9 cellular contexts compared by ENCODE assay signal in the genomic region with DNA sequence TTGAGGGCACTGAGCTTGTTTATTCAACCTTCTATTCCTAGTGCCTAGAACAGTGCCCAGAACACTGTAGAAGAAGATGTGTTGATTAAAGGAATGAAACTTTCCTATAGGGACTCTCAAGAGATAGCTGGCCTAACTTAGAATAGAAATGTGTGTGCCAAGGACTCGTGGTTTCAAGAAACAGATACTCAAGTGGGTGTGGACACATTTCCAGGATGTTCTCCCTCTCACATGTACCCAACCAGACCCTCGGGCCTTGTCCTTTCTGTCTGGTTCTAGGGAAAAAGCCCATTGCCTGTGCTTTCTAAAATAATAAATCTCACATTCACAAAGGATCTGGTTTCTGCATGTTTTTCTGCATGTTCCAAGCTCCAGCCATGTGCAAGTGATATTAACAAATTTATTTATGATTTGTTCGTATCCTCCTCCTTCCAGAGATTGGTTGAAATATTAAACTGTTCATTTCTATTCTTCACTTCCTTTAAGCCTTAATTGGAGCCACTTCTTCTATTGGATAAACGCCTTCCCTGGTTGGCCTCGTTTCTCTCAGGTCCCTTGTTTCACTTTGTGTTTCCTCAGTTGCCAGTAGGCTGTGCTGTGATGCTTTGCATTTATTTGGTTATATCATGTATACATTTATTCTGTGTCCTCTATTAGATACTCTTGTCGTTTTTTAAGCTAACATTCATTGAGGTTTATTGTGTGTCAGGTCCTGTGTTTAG.
DNase-seq lines count a peak whose midpoint lies in the region; ATAC-seq and TF ChIP-seq lines count a peak whose summit lies in the region.
"Had no signal": no experiment of that assay in that cellular context is flagged by ENCODE, and none has a peak within 500 bp of the region (broad histone marks: within the 10 kb centered on the region; RNA-seq: fewer than 3 reads in every experiment).

No MANE protein-coding gene starts in this region.

- peaks cover 7% of the 10 kb centered on the region for H3K27me3 Mint-ChIP-seq in T-helper 2 cell treated with Interferon-gamma antibody and Interleukin-4, amounts not matched to agents 5 μg/mL and 100 μg/mL, for 36 hours (ENCODE audit: low read depth)
- H3K27me3 Mint-ChIP-seq in endodermal cell (ENCODE audit: insufficient read depth) = no peaks in the 10 kb centered on the region

- H3K4me1 ChIP-seq in endodermal cell (ENCODE audit: control insufficient read depth, insufficient read depth, low read length) = peaks cover 3% of the 10 kb centered on the region

- peak; percentile 15 for DNase-seq in Caki2 (ENCODE audit: low read depth)
- no peak for DNase-seq in T-helper 2 cell treated with Interferon-gamma antibody and Interleukin-4, amounts not matched to agents 5 μg/mL and 100 μg/mL, for 36 hours (ENCODE audit: low spot score)
- DNase-seq in endodermal cell = no peak
- peak; percentile 49 for DNase-seq in mucosa of gallbladder (ENCODE audit: low spot score)
- no peak for DNase-seq in cortex of kidney (lab: John Stamatoyannopoulos, UW)
- DNase-seq in GOT3 (lab: John Stamatoyannopoulos, UW) = no peak

- no peak overlapping the region for H3K9ac ChIP-seq in endodermal cell (ENCODE audit: extremely low read depth, low read length, poor library complexity, severe bottlenecking)

- no peak overlapping the region for H3K27ac ChIP-seq in endodermal cell (ENCODE audit: low read depth, low read length)
- H3K27ac ChIP-seq: SJCRH30 had no signal

- peak; percentile 68 for TF ChIP-seq RAD21 in Ishikawa (IDR thresholded peaks at IDR 0.05; ENCODE audit: low read depth)

- no peak for ATAC-seq in HG03457 (IDR thresholded peaks at IDR 0.05; ENCODE audit: unreplicated experiment)

- H3K27ac Mint-ChIP-seq in T-helper 2 cell treated with Interferon-gamma antibody and Interleukin-4, amounts not matched to agents 5 μg/mL and 100 μg/mL, for 36 hours = peak overlapping the region; percentile 10
- H3K27ac Mint-ChIP-seq in endodermal cell = no peak overlapping the region

- no peaks in the 10 kb centered on the region for H3K9me3 ChIP-seq in endodermal cell (ENCODE audit: control insufficient read depth, low read length)
- H3K9me3 ChIP-seq: SJCRH30 had no signal

- H3K4me3 ChIP-seq in endodermal cell (ENCODE audit: low read length) = no peak overlapping the region
- H3K4me3 ChIP-seq: SJCRH30 had no signal

- no peak for TF ChIP-seq EP300 in Ishikawa (IDR thresholded peaks at IDR 0.05; ENCODE audit: borderline replicate concordance)

- H3K4me1 Mint-ChIP-seq in T-helper 2 cell treated with Interferon-gamma antibody and Interleukin-4, amounts not matched to agents 5 μg/mL and 100 μg/mL, for 36 hours (ENCODE audit: low read depth) = peaks cover 26% of the 10 kb centered on the region
- peaks cover 18% of the 10 kb centered on the region for H3K4me1 Mint-ChIP-seq in endodermal cell

- 83 to 86% methylated on average over 1 to 6 of the region's 6 CpGs for WGBS in endodermal cell (ENCODE audit: insufficient coverage in 1 of 2, insufficient read length in 1 of 2), 2 experiments

- H3K4me3 Mint-ChIP-seq in T-helper 2 cell treated with Interferon-gamma antibody and Interleukin-4, amounts not matched to agents 5 μg/mL and 100 μg/mL, for 36 hours = peak overlapping the region; percentile 11
- H3K4me3 Mint-ChIP-seq in endodermal cell = no peak overlapping the region

- H3K9me3 Mint-ChIP-seq in T-helper 2 cell treated with Interferon-gamma antibody and Interleukin-4, amounts not matched to agents 5 μg/mL and 100 μg/mL, for 36 hours = no peaks in the 10 kb centered on the region
- H3K9me3 Mint-ChIP-seq in endodermal cell = no peaks in the 10 kb centered on the region

- H3K36me3 Mint-ChIP-seq in T-helper 2 cell treated with Interferon-gamma antibody and Interleukin-4, amounts not matched to agents 5 μg/mL and 100 μg/mL, for 36 hours (ENCODE audit: low read depth) = no peaks in the 10 kb centered on the region
- no peaks in the 10 kb centered on the region for H3K36me3 Mint-ChIP-seq in endodermal cell (ENCODE audit: low read depth)

- H3K27me3 ChIP-seq in endodermal cell (ENCODE audit: control insufficient read depth, insufficient read depth, low read length, poor library complexity, severe bottlenecking) = no peaks in the 10 kb centered on the region
- H3K27me3 ChIP-seq: SJCRH30 had no signal

- peak; percentile 77 for TF ChIP-seq CTCF in endodermal cell (conservative IDR thresholded peaks at IDR 0.05)

- in situ Hi-C loops in Caki2 (cut with HindIII; ENCODE audit: low pct_unique_long_range_greater_than_20kb, low sequenced_read_pairs) = no loop called here

- no peaks in the 10 kb centered on the region for H3K36me3 ChIP-seq in endodermal cell (ENCODE audit: control insufficient read depth, insufficient read depth, low read length)
- H3K36me3 ChIP-seq: SJCRH30 had no signal

TF ChIP-seq in Ishikawa, 13 proteins besides CTCF, POLR2A, EP300 and RAD21:
- no peak for TF ChIP-seq FOXM1 (IDR thresholded peaks at IDR 0.05; ENCODE audit: borderline replicate concordance, low read depth)
- TF ChIP-seq TAF1 (IDR thresholded peaks at IDR 0.05; ENCODE audit: low read depth) = no peak
- TF ChIP-seq MAX (IDR thresholded peaks at IDR 0.05) = no peak
- no peak for TF ChIP-seq TCF12 (IDR thresholded peaks at IDR 0.05; ENCODE audit: low read depth)
- no peak for TF ChIP-seq CEBPB (IDR thresholded peaks at IDR 0.05)
- TF ChIP-seq, protein P1, sequence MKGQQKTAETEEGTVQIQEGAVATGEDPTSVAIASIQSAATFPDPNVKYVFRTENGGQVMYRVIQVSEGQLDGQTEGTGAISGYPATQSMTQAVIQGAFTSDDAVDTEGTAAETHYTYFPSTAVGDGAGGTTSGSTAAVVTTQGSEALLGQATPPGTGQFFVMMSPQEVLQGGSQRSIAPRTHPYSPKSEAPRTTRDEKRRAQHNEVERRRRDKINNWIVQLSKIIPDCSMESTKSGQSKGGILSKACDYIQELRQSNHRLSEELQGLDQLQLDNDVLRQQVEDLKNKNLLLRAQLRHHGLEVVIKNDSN (IDR thresholded peaks at IDR 0.05) = no peak
- TF ChIP-seq ZBTB7A (IDR thresholded peaks at IDR 0.05; ENCODE audit: low read depth) = no peak
- TF ChIP-seq, protein P2, sequence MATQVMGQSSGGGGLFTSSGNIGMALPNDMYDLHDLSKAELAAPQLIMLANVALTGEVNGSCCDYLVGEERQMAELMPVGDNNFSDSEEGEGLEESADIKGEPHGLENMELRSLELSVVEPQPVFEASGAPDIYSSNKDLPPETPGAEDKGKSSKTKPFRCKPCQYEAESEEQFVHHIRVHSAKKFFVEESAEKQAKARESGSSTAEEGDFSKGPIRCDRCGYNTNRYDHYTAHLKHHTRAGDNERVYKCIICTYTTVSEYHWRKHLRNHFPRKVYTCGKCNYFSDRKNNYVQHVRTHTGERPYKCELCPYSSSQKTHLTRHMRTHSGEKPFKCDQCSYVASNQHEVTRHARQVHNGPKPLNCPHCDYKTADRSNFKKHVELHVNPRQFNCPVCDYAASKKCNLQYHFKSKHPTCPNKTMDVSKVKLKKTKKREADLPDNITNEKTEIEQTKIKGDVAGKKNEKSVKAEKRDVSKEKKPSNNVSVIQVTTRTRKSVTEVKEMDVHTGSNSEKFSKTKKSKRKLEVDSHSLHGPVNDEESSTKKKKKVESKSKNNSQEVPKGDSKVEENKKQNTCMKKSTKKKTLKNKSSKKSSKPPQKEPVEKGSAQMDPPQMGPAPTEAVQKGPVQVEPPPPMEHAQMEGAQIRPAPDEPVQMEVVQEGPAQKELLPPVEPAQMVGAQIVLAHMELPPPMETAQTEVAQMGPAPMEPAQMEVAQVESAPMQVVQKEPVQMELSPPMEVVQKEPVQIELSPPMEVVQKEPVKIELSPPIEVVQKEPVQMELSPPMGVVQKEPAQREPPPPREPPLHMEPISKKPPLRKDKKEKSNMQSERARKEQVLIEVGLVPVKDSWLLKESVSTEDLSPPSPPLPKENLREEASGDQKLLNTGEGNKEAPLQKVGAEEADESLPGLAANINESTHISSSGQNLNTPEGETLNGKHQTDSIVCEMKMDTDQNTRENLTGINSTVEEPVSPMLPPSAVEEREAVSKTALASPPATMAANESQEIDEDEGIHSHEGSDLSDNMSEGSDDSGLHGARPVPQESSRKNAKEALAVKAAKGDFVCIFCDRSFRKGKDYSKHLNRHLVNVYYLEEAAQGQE (IDR thresholded peaks at IDR 0.05; ENCODE audit: low read depth) = no peak
- TF ChIP-seq YY1 (IDR thresholded peaks at IDR 0.05; ENCODE audit: low read depth) = no peak
- TF ChIP-seq CREB1 (IDR thresholded peaks at IDR 0.05; ENCODE audit: low read depth) = no peak
- no peak for TF ChIP-seq EGR1 (IDR thresholded peaks at IDR 0.05)
- no peak for TF ChIP-seq NFIC (IDR thresholded peaks at IDR 0.05)

Comparison
In these comparisons a context has a peak if more than half of its experiments do, and no peak if none do; other contexts are left out.
1. DNase-seq: peak in Caki2 (single experiment) and mucosa of gallbladder (single experiment); none in T-helper 2 cell treated with Interferon-gamma antibody and Interleukin-4, amounts not matched to agents 5 μg/mL and 100 μg/mL, for 36 hours (single experiment), endodermal cell (single experiment), cortex of kidney (single experiment) and GOT3 (single experiment).